Comparison of ENCODE assay signal across 28 cellular contexts in the genomic region with DNA sequence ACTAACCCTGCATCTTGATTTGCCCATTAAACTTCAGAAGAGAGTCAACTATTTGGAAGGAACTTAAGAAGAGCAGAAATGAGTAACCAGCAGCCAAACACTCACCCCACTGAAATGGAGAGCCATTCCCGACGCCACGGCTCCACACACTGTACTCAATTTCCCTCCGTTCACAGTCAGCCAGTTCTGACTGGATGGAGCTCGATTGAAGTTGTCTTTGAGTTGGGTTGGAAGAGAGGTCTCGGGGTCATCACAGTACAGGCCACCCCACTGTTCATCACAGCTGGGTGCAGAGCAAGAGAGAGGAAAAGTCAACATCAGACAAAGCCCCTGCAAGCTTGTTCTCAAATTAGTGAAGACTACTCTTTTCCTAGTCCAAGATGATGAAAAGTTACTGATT.
"Had no signal": no experiment of that assay in that cellular context is flagged by ENCODE, and none has a peak within 500 bp of the region (broad histone marks: within the 10 kb centered on the region; RNA-seq: fewer than 3 reads in every experiment).

No MANE protein-coding gene starts in this region.

- H3K9me3 Mint-ChIP-seq: activated CD4-positive, alpha-beta memory T cell treated with anti-CD3 and anti-CD28 coated beads, Interleukin-2, amount 10 ng/mL, durations not matched to agents 7 days and 5 days; activated naive CD4-positive, alpha-beta T cell treated with anti-CD3 and anti-CD28 coated beads, Interleukin-2, amount 10 ng/mL, durations not matched to agents 7 days and 5 days; activated naive CD8-positive, alpha-beta T cell treated with anti-CD3 and anti-CD28 coated beads, Interleukin-2, amount 10 ng/mL, durations not matched to agents 7 days and 5 days; activated T-cell treated with anti-CD3 and anti-CD28 coated beads, Interleukin-2, amount 50 U/mL, for 24 hours; brain; naive thymus-derived CD8-positive, alpha-beta T cell; neural crest cell had no signal

- H3K4me1 Mint-ChIP-seq: activated CD4-positive, alpha-beta memory T cell treated with anti-CD3 and anti-CD28 coated beads, Interleukin-2, amount 10 ng/mL, durations not matched to agents 7 days and 5 days; activated naive CD4-positive, alpha-beta T cell treated with anti-CD3 and anti-CD28 coated beads, Interleukin-2, amount 10 ng/mL, durations not matched to agents 7 days and 5 days; activated naive CD8-positive, alpha-beta T cell treated with anti-CD3 and anti-CD28 coated beads, Interleukin-2, amount 10 ng/mL, durations not matched to agents 7 days and 5 days; naive thymus-derived CD8-positive, alpha-beta T cell had no signal

- H3K4me1 ChIP-seq: ascending aorta, esophagus muscularis mucosa, foreskin keratinocyte, heart left ventricle, left lung, lower lobe of right lung, testis, transverse colon had no signal

- DNase-seq: activated CD4-positive, alpha-beta memory T cell treated with anti-CD3 and anti-CD28 coated beads, Interleukin-2, amount 10 ng/mL, durations not matched to agents 7 days and 5 days; activated CD4-positive, alpha-beta T cell treated with anti-CD3 and anti-CD28 coated beads for 48 hours; activated CD8-positive, alpha-beta memory T cell treated with anti-CD3 and anti-CD28 coated beads, Interleukin-2, amount 50 U/mL, for 48 hours; activated gamma-delta T cell; activated naive CD4-positive, alpha-beta T cell treated with anti-CD3 and anti-CD28 coated beads, Interleukin-2, amount 10 ng/mL, durations not matched to agents 7 days and 5 days; activated naive CD8-positive, alpha-beta T cell treated with anti-CD3 and anti-CD28 coated beads, Interleukin-2, amount 10 ng/mL, durations not matched to agents 7 days and 5 days; activated T-cell treated with anti-CD3 and anti-CD28 coated beads, Interleukin-2, amount 50 U/mL, for 24 hours; foreskin keratinocyte; heart left ventricle; left lung; lower lobe of right lung; mesenchymal stem cell; naive thymus-derived CD8-positive, alpha-beta T cell; posterior cingulate gyrus; stimulated activated CD4-positive, alpha-beta T cell treated with anti-CD3 and anti-CD28 coated beads, Interleukin-12 subunit alpha, Interleukin-12 subunit beta, amount 100 ng/mL, for 4 hours; stimulated activated CD4-positive, alpha-beta T cell treated with anti-CD3 and anti-CD28 coated beads, Interleukin-4, amount 100 ng/mL, for 1 hour; stimulated activated naive CD8-positive, alpha-beta T cell treated with anti-CD3 and anti-CD28 coated beads, Interleukin-15, Interleukin-2, amounts not matched to agents 100 U/mL and 50 U/mL, for 24 hours; T-helper 9 cell; testis; transverse colon had no signal

- H3K36me3 ChIP-seq: ascending aorta, esophagus muscularis mucosa, heart left ventricle, left lung, lower lobe of right lung, transverse colon had no signal

- H3K27me3 ChIP-seq: ascending aorta, foreskin keratinocyte, left lung, testis, transverse colon had no signal

- H3K9me3 ChIP-seq: ascending aorta, esophagus muscularis mucosa, heart left ventricle, left lung, lower lobe of right lung, testis, transverse colon had no signal

- H3K4me3 Mint-ChIP-seq: activated CD4-positive, alpha-beta memory T cell treated with anti-CD3 and anti-CD28 coated beads, Interleukin-2, amount 10 ng/mL, durations not matched to agents 7 days and 5 days; activated naive CD4-positive, alpha-beta T cell treated with anti-CD3 and anti-CD28 coated beads, Interleukin-2, amount 10 ng/mL, durations not matched to agents 7 days and 5 days; activated naive CD8-positive, alpha-beta T cell treated with anti-CD3 and anti-CD28 coated beads, Interleukin-2, amount 10 ng/mL, durations not matched to agents 7 days and 5 days; activated T-cell treated with anti-CD3 and anti-CD28 coated beads, Interleukin-2, amount 50 U/mL, for 24 hours; brain; naive thymus-derived CD8-positive, alpha-beta T cell; neural crest cell had no signal

- H3K36me3 Mint-ChIP-seq: activated naive CD4-positive, alpha-beta T cell treated with anti-CD3 and anti-CD28 coated beads, Interleukin-2, amount 10 ng/mL, durations not matched to agents 7 days and 5 days; activated naive CD8-positive, alpha-beta T cell treated with anti-CD3 and anti-CD28 coated beads, Interleukin-2, amount 10 ng/mL, durations not matched to agents 7 days and 5 days; brain; naive thymus-derived CD8-positive, alpha-beta T cell had no signal

- FAIRE-seq: islet of Langerhans, TTC549 had no signal

- H3K27ac Mint-ChIP-seq: activated CD4-positive, alpha-beta memory T cell treated with anti-CD3 and anti-CD28 coated beads, Interleukin-2, amount 10 ng/mL, durations not matched to agents 7 days and 5 days; activated naive CD4-positive, alpha-beta T cell treated with anti-CD3 and anti-CD28 coated beads, Interleukin-2, amount 10 ng/mL, durations not matched to agents 7 days and 5 days; activated naive CD8-positive, alpha-beta T cell treated with anti-CD3 and anti-CD28 coated beads, Interleukin-2, amount 10 ng/mL, durations not matched to agents 7 days and 5 days; activated T-cell treated with anti-CD3 and anti-CD28 coated beads, Interleukin-2, amount 50 U/mL, for 24 hours; brain; naive thymus-derived CD8-positive, alpha-beta T cell had no signal

- H3K4me3 ChIP-seq: ascending aorta, esophagus muscularis mucosa, heart left ventricle, left lung, lower lobe of right lung, skin epidermis, testis, transverse colon had no signal

- H3K27ac ChIP-seq: ascending aorta, esophagus muscularis mucosa, foreskin keratinocyte, heart left ventricle, left lung, lower lobe of right lung, skin epidermis, testis, transverse colon, VCaP had no signal
